In genomic region chr2:202161106-202161836, GRCh38 we compare ENCODE assay signal across 14 cellular contexts.
DNase-seq lines count a peak whose midpoint lies in the region; ATAC-seq and TF ChIP-seq lines count a peak whose summit lies in the region.
"Had no signal": no experiment of that assay in that cellular context is flagged by ENCODE, and none has a peak within 500 bp of the region (broad histone marks: within the 10 kb centered on the region; RNA-seq: fewer than 3 reads in every experiment).

No MANE protein-coding gene starts in this region.

- no peaks in the 10 kb centered on the region for H3K27me3 ChIP-seq in mesendoderm (ENCODE audit: insufficient read depth, low read length, poor library complexity)
- H3K27me3 ChIP-seq: BE2C had no signal

- H4K5ac ChIP-seq in mesendoderm (ENCODE audit: low read length), result peak overlapping the region; percentile 16

- H2BK15ac ChIP-seq in mesendoderm (replicated peaks; ENCODE audit: low read depth), result no peak overlapping the region

- H3K27ac Mint-ChIP-seq in brain, result peak overlapping the region; percentile 38 to 89 (median 50)
- H3K27ac Mint-ChIP-seq: activated T-helper 1 cell treated with anti-CD3 and anti-CD28 coated beads, Interleukin-12 subunit alpha, Interleukin-12 subunit beta, Interleukin-2, Interleukin-4 antibody, amounts not matched to agents 30 ng/mL and 10 ng/mL and 1 ng/mL, durations not matched to agents 14 hours and 24 hours and 36 hours; memory B cell; stimulated activated memory B cell treated with anti-CD40 and anti-IgM and Interleukin-4, amounts not matched to agents 10 μg/mL and 1 μg/mL and 100 μg/mL, for 72 hours had no signal

- TF ChIP-seq CTCF in brain (conservative IDR thresholded peaks at IDR 0.05), result no peak
- TF ChIP-seq CTCF in GM10266 (IDR thresholded peaks at IDR 0.05; ENCODE audit: control insufficient read depth, insufficient read depth, low read depth, missing control alignments), result no peak

- peaks cover 3% of the 10 kb centered on the region for H3K4me1 ChIP-seq in mesendoderm (ENCODE audit: control insufficient read depth, low read depth, low read length)
- H3K4me1 ChIP-seq: BE2C had no signal

- no peak overlapping the region for H3K27ac ChIP-seq in mesendoderm (ENCODE audit: low read depth, low read length)

- no peak overlapping the region for H3K4me3 ChIP-seq in mesendoderm (ENCODE audit: low read length)

- H2AK5ac ChIP-seq in mesendoderm (ENCODE audit: low read length), result no peak overlapping the region

- no peaks in the 10 kb centered on the region for H3K9me3 Mint-ChIP-seq in brain
- H3K9me3 Mint-ChIP-seq: activated T-helper 1 cell treated with anti-CD3 and anti-CD28 coated beads, Interleukin-12 subunit alpha, Interleukin-12 subunit beta, Interleukin-2, Interleukin-4 antibody, amounts not matched to agents 30 ng/mL and 10 ng/mL and 1 ng/mL, durations not matched to agents 14 hours and 24 hours and 36 hours; memory B cell; stimulated activated memory B cell treated with anti-CD40 and anti-IgM and Interleukin-4, amounts not matched to agents 10 μg/mL and 1 μg/mL and 100 μg/mL, for 72 hours had no signal

- H3K9ac ChIP-seq in mesendoderm (ENCODE audit: low read length), result no peak overlapping the region

- H3K56ac ChIP-seq in mesendoderm (ENCODE audit: low read length), result no peak overlapping the region

- no CpG with 5 or more reads among the region's 8 CpGs for WGBS in mesendoderm (ENCODE audit: extremely low coverage, insufficient coverage, low lambda C conversion rate)

- H4K8ac ChIP-seq in mesendoderm (ENCODE audit: low read depth, low read length), result no peak overlapping the region

- H2BK5ac ChIP-seq in mesendoderm (ENCODE audit: low read length), result peak overlapping the region; percentile 21

- H3K36me3 Mint-ChIP-seq in brain, result no peaks in the 10 kb centered on the region
- H3K36me3 Mint-ChIP-seq: memory B cell; stimulated activated memory B cell treated with anti-CD40 and anti-IgM and Interleukin-4, amounts not matched to agents 10 μg/mL and 1 μg/mL and 100 μg/mL, for 72 hours had no signal

- H3K36me3 ChIP-seq in mesendoderm (ENCODE audit: control insufficient read depth, insufficient read depth, low read length), result no peaks in the 10 kb centered on the region
- H3K36me3 ChIP-seq: BE2C had no signal

- peaks cover 5% of the 10 kb centered on the region for H3K27me3 Mint-ChIP-seq in brain
- H3K27me3 Mint-ChIP-seq: stimulated activated memory B cell treated with anti-CD40 and anti-IgM and Interleukin-4, amounts not matched to agents 10 μg/mL and 1 μg/mL and 100 μg/mL, for 72 hours had no signal

- H3K18ac ChIP-seq in mesendoderm (ENCODE audit: low read length), result no peak overlapping the region

- ATAC-seq in HG03457 (IDR thresholded peaks at IDR 0.05; ENCODE audit: unreplicated experiment), result no peak
- ATAC-seq: HepG2; stimulated activated memory B cell treated with anti-CD40 and anti-IgM and Interleukin-4, amounts not matched to agents 10 μg/mL and 1 μg/mL and 100 μg/mL, for 72 hours had no signal

- H3K4me1 Mint-ChIP-seq in brain, result peaks cover 9% of the 10 kb centered on the region
- H3K4me1 Mint-ChIP-seq: memory B cell; stimulated activated memory B cell treated with anti-CD40 and anti-IgM and Interleukin-4, amounts not matched to agents 10 μg/mL and 1 μg/mL and 100 μg/mL, for 72 hours had no signal

- H3K79me1 ChIP-seq in mesendoderm (ENCODE audit: low read length), result no peaks in the 10 kb centered on the region

- no peaks in the 10 kb centered on the region for H3K79me2 ChIP-seq in mesendoderm (ENCODE audit: control insufficient read depth, insufficient read depth, low read length)

- no peak overlapping the region for H3K4me3 Mint-ChIP-seq in brain
- H3K4me3 Mint-ChIP-seq: activated T-helper 1 cell treated with anti-CD3 and anti-CD28 coated beads, Interleukin-12 subunit alpha, Interleukin-12 subunit beta, Interleukin-2, Interleukin-4 antibody, amounts not matched to agents 30 ng/mL and 10 ng/mL and 1 ng/mL, durations not matched to agents 14 hours and 24 hours and 36 hours; memory B cell; stimulated activated memory B cell treated with anti-CD40 and anti-IgM and Interleukin-4, amounts not matched to agents 10 μg/mL and 1 μg/mL and 100 μg/mL, for 72 hours had no signal

- no peak overlapping the region for H3K4ac ChIP-seq in mesendoderm (ENCODE audit: low read depth, low read length)

- H3K4me2 ChIP-seq in mesendoderm (ENCODE audit: low read length), result no peak overlapping the region

- H2BK120ac ChIP-seq in mesendoderm (ENCODE audit: low read depth, low read length), result no peak overlapping the region

- DNase-seq in D341Med (ENCODE audit: low spot score) (peak; percentile 38), NCI-H1694 (lab: John Stamatoyannopoulos, UW) (peak; percentile 79), mesendoderm (no peak), NCI-H187 treated with DMSO at 0.1 percent for 48 hours (lab: John Stamatoyannopoulos, UW) (no peak), foreskin melanocyte (no peak), GM10266 (ENCODE audit: extremely low spot score) (no peak)
- DNase-seq: activated CD4-positive, CD25-positive, alpha-beta regulatory T cell treated with anti-CD3 and anti-CD28 coated beads, Interleukin-2, amount 50 U/mL, for 72 hours; BE2C had no signal

- H3K23ac ChIP-seq in mesendoderm (ENCODE audit: low read length), result no peak overlapping the region

Comparison
In these comparisons a context has a peak if more than half of its experiments do, and no peak if none do; other contexts are left out.
1. DNase-seq: peak in D341Med (single experiment) and NCI-H1694 (single experiment); none in mesendoderm (single experiment), NCI-H187 treated with DMSO at 0.1 percent for 48 hours (single experiment), foreskin melanocyte (single experiment) and GM10266 (single experiment).